1 cellular context compared by ENCODE assay signal in the genomic region with DNA sequence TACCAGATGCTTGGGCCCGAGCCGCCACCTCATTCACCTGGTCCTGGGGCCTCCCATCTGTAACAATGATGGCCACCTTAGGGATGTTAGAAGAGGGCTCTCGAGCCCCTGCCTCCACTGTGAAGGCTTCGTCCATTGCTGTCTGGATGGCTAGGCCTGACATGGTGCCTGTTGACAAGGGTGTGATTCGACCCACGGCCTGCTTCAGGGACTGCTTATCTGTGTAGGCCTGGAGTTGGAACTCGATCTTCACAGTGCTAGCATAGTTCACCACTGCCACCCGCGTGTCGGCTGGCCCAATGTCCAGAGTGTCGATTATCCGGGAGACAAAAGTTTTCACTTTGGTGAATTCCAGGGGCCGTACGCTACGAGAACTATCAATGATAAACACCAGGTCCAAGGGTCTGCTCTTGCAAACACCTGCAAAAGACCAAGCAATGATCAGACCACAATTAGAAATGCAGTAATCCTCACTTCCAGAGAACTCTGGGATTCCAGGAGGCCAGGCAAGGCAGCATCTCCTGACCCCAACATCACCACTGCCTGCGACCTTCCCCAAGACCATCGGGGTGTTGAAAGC.
TF ChIP-seq lines count a peak whose summit lies in the region.

No MANE protein-coding gene starts in this region.

TF ChIP-seq in HepG2, 621 proteins besides CTCF, POLR2A, EP300 and RAD21 (continued from another document):
- 0 out of 4 replicates have a peak, but pooled peaks of 1 of the 2 experiments have one; percentile 42 for TF ChIP-seq HMGXB4 (CRISPR knock-in tag; IDR thresholded peaks at IDR 0.05; ENCODE audit: borderline replicate concordance in 1 of 2, low read depth in 1 of 2)
